1 cellular context compared by ENCODE assay signal in the genomic region with DNA sequence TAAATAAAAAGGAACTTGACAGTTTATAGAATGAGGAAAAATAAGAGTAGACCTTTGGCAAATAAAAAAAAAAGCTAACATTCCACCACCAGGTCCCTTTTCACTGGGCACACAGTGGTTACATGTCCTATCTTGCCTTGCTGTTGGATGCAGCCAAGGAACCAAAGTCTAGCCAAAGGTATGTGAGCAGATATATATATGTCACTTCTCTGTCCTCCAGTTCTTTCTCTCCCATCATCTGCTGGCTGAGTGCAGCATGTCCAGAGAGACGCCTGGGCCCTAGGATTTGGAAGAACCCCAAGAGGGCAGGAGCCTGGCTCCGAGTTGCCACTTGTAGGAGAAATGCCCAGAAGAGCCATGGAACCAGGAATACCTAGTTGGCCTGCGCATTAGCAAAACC.
TF ChIP-seq lines count a peak whose summit lies in the region.

No MANE protein-coding gene starts in this region.

TF ChIP-seq in HepG2, 621 proteins besides CTCF, POLR2A, EP300 and RAD21:
- TF ChIP-seq RARG (CRISPR knock-in tag; IDR thresholded peaks at IDR 0.05; ENCODE audit: low read depth) (no peak), NFE2 (CRISPR knock-in tag; IDR thresholded peaks at IDR 0.05) (no peak), NFYB (CRISPR knock-in tag; IDR thresholded peaks at IDR 0.05) (no peak), SAP130 (CRISPR knock-in tag; IDR thresholded peaks at IDR 0.05; ENCODE audit: low read depth) (no peak), REPIN1 (CRISPR knock-in tag; IDR thresholded peaks at IDR 0.05; ENCODE audit: borderline replicate concordance, low read depth) (no peak)
- TF ChIP-seq, protein P1, sequence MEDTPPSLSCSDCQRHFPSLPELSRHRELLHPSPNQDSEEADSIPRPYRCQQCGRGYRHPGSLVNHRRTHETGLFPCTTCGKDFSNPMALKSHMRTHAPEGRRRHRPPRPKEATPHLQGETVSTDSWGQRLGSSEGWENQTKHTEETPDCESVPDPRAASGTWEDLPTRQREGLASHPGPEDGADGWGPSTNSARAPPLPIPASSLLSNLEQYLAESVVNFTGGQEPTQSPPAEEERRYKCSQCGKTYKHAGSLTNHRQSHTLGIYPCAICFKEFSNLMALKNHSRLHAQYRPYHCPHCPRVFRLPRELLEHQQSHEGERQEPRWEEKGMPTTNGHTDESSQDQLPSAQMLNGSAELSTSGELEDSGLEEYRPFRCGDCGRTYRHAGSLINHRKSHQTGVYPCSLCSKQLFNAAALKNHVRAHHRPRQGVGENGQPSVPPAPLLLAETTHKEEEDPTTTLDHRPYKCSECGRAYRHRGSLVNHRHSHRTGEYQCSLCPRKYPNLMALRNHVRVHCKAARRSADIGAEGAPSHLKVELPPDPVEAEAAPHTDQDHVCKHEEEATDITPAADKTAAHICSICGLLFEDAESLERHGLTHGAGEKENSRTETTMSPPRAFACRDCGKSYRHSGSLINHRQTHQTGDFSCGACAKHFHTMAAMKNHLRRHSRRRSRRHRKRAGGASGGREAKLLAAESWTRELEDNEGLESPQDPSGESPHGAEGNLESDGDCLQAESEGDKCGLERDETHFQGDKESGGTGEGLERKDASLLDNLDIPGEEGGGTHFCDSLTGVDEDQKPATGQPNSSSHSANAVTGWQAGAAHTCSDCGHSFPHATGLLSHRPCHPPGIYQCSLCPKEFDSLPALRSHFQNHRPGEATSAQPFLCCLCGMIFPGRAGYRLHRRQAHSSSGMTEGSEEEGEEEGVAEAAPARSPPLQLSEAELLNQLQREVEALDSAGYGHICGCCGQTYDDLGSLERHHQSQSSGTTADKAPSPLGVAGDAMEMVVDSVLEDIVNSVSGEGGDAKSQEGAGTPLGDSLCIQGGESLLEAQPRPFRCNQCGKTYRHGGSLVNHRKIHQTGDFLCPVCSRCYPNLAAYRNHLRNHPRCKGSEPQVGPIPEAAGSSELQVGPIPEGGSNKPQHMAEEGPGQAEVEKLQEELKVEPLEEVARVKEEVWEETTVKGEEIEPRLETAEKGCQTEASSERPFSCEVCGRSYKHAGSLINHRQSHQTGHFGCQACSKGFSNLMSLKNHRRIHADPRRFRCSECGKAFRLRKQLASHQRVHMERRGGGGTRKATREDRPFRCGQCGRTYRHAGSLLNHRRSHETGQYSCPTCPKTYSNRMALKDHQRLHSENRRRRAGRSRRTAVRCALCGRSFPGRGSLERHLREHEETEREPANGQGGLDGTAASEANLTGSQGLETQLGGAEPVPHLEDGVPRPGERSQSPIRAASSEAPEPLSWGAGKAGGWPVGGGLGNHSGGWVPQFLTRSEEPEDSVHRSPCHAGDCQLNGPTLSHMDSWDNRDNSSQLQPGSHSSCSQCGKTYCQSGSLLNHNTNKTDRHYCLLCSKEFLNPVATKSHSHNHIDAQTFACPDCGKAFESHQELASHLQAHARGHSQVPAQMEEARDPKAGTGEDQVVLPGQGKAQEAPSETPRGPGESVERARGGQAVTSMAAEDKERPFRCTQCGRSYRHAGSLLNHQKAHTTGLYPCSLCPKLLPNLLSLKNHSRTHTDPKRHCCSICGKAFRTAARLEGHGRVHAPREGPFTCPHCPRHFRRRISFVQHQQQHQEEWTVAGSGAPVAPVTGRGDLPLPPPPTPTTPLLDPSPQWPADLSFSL (CRISPR knock-in tag; IDR thresholded peaks at IDR 0.05), result no peak
- TF ChIP-seq, protein P2, sequence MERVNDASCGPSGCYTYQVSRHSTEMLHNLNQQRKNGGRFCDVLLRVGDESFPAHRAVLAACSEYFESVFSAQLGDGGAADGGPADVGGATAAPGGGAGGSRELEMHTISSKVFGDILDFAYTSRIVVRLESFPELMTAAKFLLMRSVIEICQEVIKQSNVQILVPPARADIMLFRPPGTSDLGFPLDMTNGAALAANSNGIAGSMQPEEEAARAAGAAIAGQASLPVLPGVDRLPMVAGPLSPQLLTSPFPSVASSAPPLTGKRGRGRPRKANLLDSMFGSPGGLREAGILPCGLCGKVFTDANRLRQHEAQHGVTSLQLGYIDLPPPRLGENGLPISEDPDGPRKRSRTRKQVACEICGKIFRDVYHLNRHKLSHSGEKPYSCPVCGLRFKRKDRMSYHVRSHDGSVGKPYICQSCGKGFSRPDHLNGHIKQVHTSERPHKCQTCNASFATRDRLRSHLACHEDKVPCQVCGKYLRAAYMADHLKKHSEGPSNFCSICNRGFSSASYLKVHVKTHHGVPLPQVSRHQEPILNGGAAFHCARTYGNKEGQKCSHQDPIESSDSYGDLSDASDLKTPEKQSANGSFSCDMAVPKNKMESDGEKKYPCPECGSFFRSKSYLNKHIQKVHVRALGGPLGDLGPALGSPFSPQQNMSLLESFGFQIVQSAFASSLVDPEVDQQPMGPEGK (CRISPR knock-in tag; IDR thresholded peaks at IDR 0.05), result no peak
